Comparison of ENCODE assay signal across 25 cellular contexts in genomic region chr1:72101840-72102632, GRCh38.
A peak's percentile ranks its signal among the peaks of the same experiment; 100 is the strongest.
DNase-seq lines count a peak whose midpoint lies in the region; ATAC-seq, FAIRE-seq and TF ChIP-seq lines count a peak whose summit lies in the region.
"Had no signal": no experiment of that assay in that cellular context is flagged by ENCODE, and none has a peak within 500 bp of the region (broad histone marks: within the 10 kb centered on the region; RNA-seq: fewer than 3 reads in every experiment).

No MANE protein-coding gene starts in this region.

- TF ChIP-seq EP300 in HepG2 (IDR thresholded peaks at IDR 0.05; ENCODE audit: low read depth in 2 of 2, low read length in 2 of 2) (no peak), HepG2 (CRISPR knock-in tag; IDR thresholded peaks at IDR 0.05; ENCODE audit: borderline replicate concordance) (no peak), K562 (IDR thresholded peaks at IDR 0.05; ENCODE audit: low read length) (no peak)

- in situ Hi-C loops in HepG2 (cut with HindIII; ENCODE audit: extremely low pct_ligation_motif_present, low pct_unique_long_range_greater_than_20kb), result no loop called here
- in situ Hi-C loops in K562 (cut with MboI), result no loop called here

- CTCF ChIA-PET in HepG2 (lab: Yijun Ruan, JAX; ENCODE audit: low intra/inter-chr PET ratio, low total read pairs), result no interaction called here
- CTCF ChIA-PET in K562 (lab: Yijun Ruan, JAX; ENCODE audit: low intra/inter-chr PET ratio), result no interaction called here

- no peaks in the 10 kb centered on the region for H3K4me1 ChIP-seq in HepG2 (ENCODE audit: insufficient read depth, low read length)
- H3K4me1 ChIP-seq in right lobe of liver, result no peaks in the 10 kb centered on the region
- H3K4me1 ChIP-seq in K562 (replicated peaks in 1 of 2; ENCODE audit: control insufficient read depth in 2 of 2, insufficient read depth in 2 of 2, low read length in 2 of 2), result no peaks in the 10 kb centered on the region
- H3K4me1 ChIP-seq: BE2C had no signal

- intact Hi-C loops in HepG2 (cut with micrococcal nuclease; ENCODE audit: unreplicated experiment) (no loop called here), right lobe of liver (cut with DNase I) (no loop called here), K562 (cut with micrococcal nuclease) (no loop called here)

- 0% methylated on average over 3 of the region's 3 CpGs for WGBS in HepG2 (ENCODE audit: low lambda C conversion rate)
- WGBS in right lobe of liver (ENCODE audit: insufficient coverage, low coverage, low lambda C conversion rate, missing lambda C conversion rate), result 38% methylated on average over 3 of the region's 3 CpGs
- WGBS in K562 (ENCODE audit: insufficient coverage, low coverage, missing lambda C conversion rate), result 0% methylated on average over 3 of the region's 3 CpGs

- FAIRE-seq in HepG2 (lab: Jason Lieb, UNC) (no peak), K562 (lab: Jason Lieb, UNC) (no peak)
- FAIRE-seq: A204.1, GM12878, GM19239, H54 had no signal

- no peaks in the 10 kb centered on the region for H3K9me1 ChIP-seq in K562 (ENCODE audit: control insufficient read depth, insufficient read depth, low read length)

- H3K27ac ChIP-seq in HepG2 (ENCODE audit: extremely low read length, insufficient read depth, low read length), result no peak overlapping the region
- no peak overlapping the region for H3K27ac ChIP-seq in right lobe of liver
- no peak overlapping the region for H3K27ac ChIP-seq in K562 (ENCODE audit: extremely low read depth, low read depth, low read length)
- H3K27ac ChIP-seq: 22Rv1 had no signal

- TF ChIP-seq CTCF in HepG2 (CRISPR knock-in tag; IDR thresholded peaks at IDR 0.05) (no peak), right lobe of liver (IDR thresholded peaks at IDR 0.05) (no peak), NB4 (IDR thresholded peaks at IDR 0.05; ENCODE audit: low read depth, low read length) (no peak), K562 (IDR thresholded peaks at IDR 0.05 in 2 of 3, conservative IDR thresholded peaks at IDR 0.05 in 1 of 3; ENCODE audit: insufficient read depth in 2 of 3, low read depth in 1 of 3, low read length in 3 of 3) (no peak)

- no TSS peak for BruUV-seq in HepG2 (replicated peaks; lab: Mats Ljungman, UMichigan)
- no TSS peak for BruUV-seq in K562 (replicated peaks; lab: Mats Ljungman, UMichigan)

- TF ChIP-seq RAD21 in HepG2 (CRISPR knock-in tag; IDR thresholded peaks at IDR 0.05), result no peak
- no peak for TF ChIP-seq RAD21 in K562 (CRISPR knock-in tag; conservative IDR thresholded peaks at IDR 0.05 in 1 of 2, IDR thresholded peaks at IDR 0.05 in 1 of 2)

- no peaks in the 10 kb centered on the region for H3K79me2 ChIP-seq in HepG2 (ENCODE audit: insufficient read depth, low read length)
- H3K79me2 ChIP-seq in K562 (ENCODE audit: control insufficient read depth, insufficient read depth, low read length), result no peaks in the 10 kb centered on the region

- H3K4me3 ChIP-seq in HepG2 (replicated peaks in 1 of 3; ENCODE audit: insufficient read depth in 1 of 3, low read depth in 2 of 3, low read length in 3 of 3) (no peak overlapping the region), right lobe of liver (no peak overlapping the region), NB4 (ENCODE audit: low read depth, low read length) (no peak overlapping the region), K562 (no peak overlapping the region)
- H3K4me3 ChIP-seq: BLaER1 treated with 17β-estradiol and CSF1 and Interleukin-3, amounts not matched to agents 10 nM and 100 nM; GM12878; HAP-1 had no signal

- DNase-seq in HepG2 (ENCODE audit: low spot score) (no peak), right lobe of liver (no peak), NB4 (ENCODE audit: low read depth) (peak; percentile 6), K562 (ENCODE audit: extremely low read depth in 1 of 4, low spot score in 3 of 4) (no peak), DMS 273 treated with DMSO at 0.1 percent for 48 hours (lab: John Stamatoyannopoulos, UW) (no peak), epidermal melanocyte (ENCODE audit: insufficient read length, low spot score) (no peak)
- DNase-seq: ACHN; AML-193; BE2C; Calu3; CD4-positive, alpha-beta memory T cell; COR-L47; DMS79; EL; GDM1; GOT3; HFFc6 had no signal

- H3K9me3 ChIP-seq in HepG2 (ENCODE audit: low read length) (no peaks in the 10 kb centered on the region), right lobe of liver (no peaks in the 10 kb centered on the region), K562 (replicated peaks; ENCODE audit: control insufficient read depth, insufficient read depth, low read depth, low read length) (no peaks in the 10 kb centered on the region)
- H3K9me3 ChIP-seq: BE2C; BLaER1 treated with 17β-estradiol and CSF1 and Interleukin-3, amounts not matched to agents 10 nM and 100 nM; HAP-1 had no signal

- TF ChIP-seq POLR2A in HepG2 (IDR thresholded peaks at IDR 0.05; ENCODE audit: insufficient read depth in 1 of 2, low read depth in 2 of 2, low read length in 2 of 2), result no peak
- TF ChIP-seq POLR2A in right lobe of liver (IDR thresholded peaks at IDR 0.05), result no peak
- no peak for TF ChIP-seq POLR2A in NB4 (IDR thresholded peaks at IDR 0.05; ENCODE audit: extremely low read depth, insufficient read length)
- TF ChIP-seq POLR2A in K562 (conservative IDR thresholded peaks at IDR 0.05), result no peak

- no peak for ATAC-seq in HepG2
- ATAC-seq in right lobe of liver, result no peak
- ATAC-seq in K562, result no peak
- ATAC-seq in GM19467 (IDR thresholded peaks at IDR 0.05; ENCODE audit: unreplicated experiment), result no peak
- ATAC-seq: GM12878 had no signal

- H3K27me3 ChIP-seq in HepG2 (ENCODE audit: control insufficient read depth in 1 of 2, insufficient read depth in 2 of 2, low read length in 2 of 2), result no peaks in the 10 kb centered on the region
- H3K27me3 ChIP-seq in right lobe of liver, result no peaks in the 10 kb centered on the region
- H3K27me3 ChIP-seq in K562 (ENCODE audit: control insufficient read depth in 2 of 2, insufficient read depth in 2 of 2, low read length in 2 of 2), result no peaks in the 10 kb centered on the region
- H3K27me3 ChIP-seq: BE2C; BLaER1 treated with 17β-estradiol and CSF1 and Interleukin-3, amounts not matched to agents 10 nM and 100 nM had no signal

- no peak overlapping the region for H3K4me2 ChIP-seq in HepG2 (ENCODE audit: low read depth, low read length)
- no peak overlapping the region for H3K4me2 ChIP-seq in K562 (ENCODE audit: insufficient read depth, low read length)

- H4K20me1 ChIP-seq in HepG2 (ENCODE audit: insufficient read depth, low read length) (no peaks in the 10 kb centered on the region), K562 (replicated peaks; ENCODE audit: control insufficient read depth, insufficient read depth, low read length) (no peaks in the 10 kb centered on the region)
- H4K20me1 ChIP-seq: BLaER1 treated with 17β-estradiol and CSF1 and Interleukin-3, amounts not matched to agents 10 nM and 100 nM had no signal

- H2AFZ ChIP-seq in HepG2 (ENCODE audit: low read length) (no peak overlapping the region), K562 (ENCODE audit: low read depth, low read length) (no peak overlapping the region)

- no peaks in the 10 kb centered on the region for H3K36me3 ChIP-seq in HepG2 (replicated peaks in 1 of 2; ENCODE audit: control insufficient read depth in 1 of 2, insufficient read depth in 2 of 2, low read length in 2 of 2)
- no peaks in the 10 kb centered on the region for H3K36me3 ChIP-seq in right lobe of liver
- no peaks in the 10 kb centered on the region for H3K36me3 ChIP-seq in K562 (ENCODE audit: control insufficient read depth, insufficient read depth, low read length)
- H3K36me3 ChIP-seq: BE2C; BLaER1 treated with 17β-estradiol and CSF1 and Interleukin-3, amounts not matched to agents 10 nM and 100 nM; HAP-1 had no signal

- POLR2A ChIA-PET in HepG2 (lab: Yijun Ruan, JAX), result no interaction called here
- POLR2A ChIA-PET in K562 (lab: Yijun Ruan, JAX), result no interaction called here

- H3K9ac ChIP-seq in HepG2 (ENCODE audit: insufficient read depth, low read depth, low read length), result no peak overlapping the region
- no peak overlapping the region for H3K9ac ChIP-seq in K562 (ENCODE audit: insufficient read depth in 1 of 2, low read depth in 2 of 2, low read length in 2 of 2)
- H3K9ac ChIP-seq: BLaER1 treated with 17β-estradiol and CSF1 and Interleukin-3, amounts not matched to agents 10 nM and 100 nM had no signal

TF ChIP-seq in HepG2, 621 proteins besides CTCF, POLR2A, EP300 and RAD21 (continues in another document):
- TF ChIP-seq ZBTB42 (CRISPR knock-in tag; IDR thresholded peaks at IDR 0.05) (no peak), MAFK (conservative IDR thresholded peaks at IDR 0.05 in 1 of 2, IDR thresholded peaks at IDR 0.05 in 1 of 2; ENCODE audit: low read length in 2 of 2) (peak; percentile 52 to 75), ZNF546 (CRISPR knock-in tag; conservative IDR thresholded peaks at IDR 0.05) (no peak), FOXO1 (CRISPR knock-in tag; IDR thresholded peaks at IDR 0.05) (no peak)

TF ChIP-seq in K562, 482 proteins besides CTCF, POLR2A, EP300 and RAD21:
- TF ChIP-seq ZNF316 (IDR thresholded peaks at IDR 0.05) (peak; percentile 14; the same call in 1 of the 2 replicates), ZNF57 (CRISPR knock-in tag; IDR thresholded peaks at IDR 0.05) (no peak)

Comparison
In these comparisons a context has a peak if more than half of its experiments do, and no peak if none do; other contexts are left out.
1. Of the 241 proteins assayed by ChIP-seq in both HepG2 and K562: peak only in HepG2: MAFF and MAFK; only in K562: none; in both: none; in neither: 239.